ENCODE assay signal across 1 cellular context in the genomic region with DNA sequence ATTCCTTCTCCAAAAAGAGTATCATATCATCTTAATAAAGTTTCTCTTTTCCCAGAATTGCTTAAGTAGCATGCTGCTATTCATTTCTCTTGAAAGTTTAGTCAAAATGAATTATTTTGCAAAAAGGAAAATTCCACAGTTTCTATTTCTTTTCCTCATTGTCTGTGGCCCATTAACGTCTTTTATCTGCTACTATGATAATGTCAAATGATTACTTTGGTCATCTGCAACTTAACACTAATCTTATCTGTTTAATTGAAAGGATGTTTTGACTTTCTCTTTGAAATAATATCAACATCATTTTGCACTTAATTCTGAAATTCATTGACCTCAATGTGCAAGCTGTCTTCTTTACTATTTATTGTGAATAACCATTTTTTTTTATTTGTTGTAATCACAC.
TF ChIP-seq lines count a peak whose summit lies in the region.

No MANE protein-coding gene starts in this region.

TF ChIP-seq in IMR-90, 13 proteins besides CTCF, POLR2A, EP300 and RAD21 (continued from another document):
- TF ChIP-seq, protein P1, sequence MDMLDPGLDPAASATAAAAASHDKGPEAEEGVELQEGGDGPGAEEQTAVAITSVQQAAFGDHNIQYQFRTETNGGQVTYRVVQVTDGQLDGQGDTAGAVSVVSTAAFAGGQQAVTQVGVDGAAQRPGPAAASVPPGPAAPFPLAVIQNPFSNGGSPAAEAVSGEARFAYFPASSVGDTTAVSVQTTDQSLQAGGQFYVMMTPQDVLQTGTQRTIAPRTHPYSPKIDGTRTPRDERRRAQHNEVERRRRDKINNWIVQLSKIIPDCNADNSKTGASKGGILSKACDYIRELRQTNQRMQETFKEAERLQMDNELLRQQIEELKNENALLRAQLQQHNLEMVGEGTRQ (IDR thresholded peaks at IDR 0.05; ENCODE audit: low read depth, low read length): no peak
- TF ChIP-seq SMC3 (IDR thresholded peaks at IDR 0.05; ENCODE audit: low read depth, low read length) (no peak), CEBPB (IDR thresholded peaks at IDR 0.05; ENCODE audit: low read depth, low read length) (no peak), MXI1 (IDR thresholded peaks at IDR 0.05; ENCODE audit: borderline replicate concordance, low read depth, low read length) (no peak)
